ENCODE assay signal across 9 cellular contexts in genomic region chr18:9366126-9366714, GRCh38. TPM values are rescaled to one million over a fixed set of nuclear protein-coding genes. Genes with fewer than 3 reads are reported as not detected.
DNase-seq lines count a peak whose midpoint lies in the region; ATAC-seq and TF ChIP-seq lines count a peak whose summit lies in the region.
"Had no signal": no experiment of that assay in that cellular context is flagged by ENCODE, and none has a peak within 500 bp of the region (broad histone marks: within the 10 kb centered on the region; RNA-seq: fewer than 3 reads in every experiment).

No MANE protein-coding gene starts in this region.

- H3K9me3 ChIP-seq in fibroblast of lung (ENCODE audit: control insufficient read depth, insufficient read depth, low read depth, low read length) (no peaks in the 10 kb centered on the region), neural cell (ENCODE audit: low read length) (no peaks in the 10 kb centered on the region)

- H3K4me1 ChIP-seq in fibroblast of lung (ENCODE audit: control insufficient read depth, extremely low read depth, insufficient read depth, low read length), result no peaks in the 10 kb centered on the region

- H4K20me1 ChIP-seq in fibroblast of lung (ENCODE audit: control insufficient read depth, extremely low read depth, insufficient read depth, low read length) (no peaks in the 10 kb centered on the region), neural cell (ENCODE audit: insufficient read depth) (no peaks in the 10 kb centered on the region)

- no peak overlapping the region for H3K4me2 ChIP-seq in fibroblast of lung (ENCODE audit: extremely low read depth, insufficient read depth, low read length)
- H3K4me2 ChIP-seq in neural cell (ENCODE audit: low read length), result no peak overlapping the region

- no peak for TF ChIP-seq POLR2A in erythroblast (IDR thresholded peaks at IDR 0.05; ENCODE audit: low read length)

- H3K36me3 ChIP-seq in fibroblast of lung (ENCODE audit: control insufficient read depth, insufficient read depth, low read length) (peaks cover 3% of the 10 kb centered on the region), neural cell (ENCODE audit: insufficient read depth, low read length) (no peaks in the 10 kb centered on the region)

- TF ChIP-seq EP300 in neural cell (conservative IDR thresholded peaks at IDR 0.05; ENCODE audit: poor library complexity, severe bottlenecking), result no peak

- H3K79me2 ChIP-seq in fibroblast of lung (ENCODE audit: control insufficient read depth, insufficient read depth, low read length) (no peaks in the 10 kb centered on the region), neural cell (replicated peaks; ENCODE audit: insufficient read depth, low read length) (no peaks in the 10 kb centered on the region)

- no peak for DNase-seq in AG09319 (ENCODE audit: extremely low read depth, low read depth)
- DNase-seq in NCI-H748 treated with DMSO at 0.1 percent for 48 hours (lab: John Stamatoyannopoulos, UW), result peak; percentile 33
- DNase-seq in fibroblast of lung (ENCODE audit: low read depth in 2 of 2), result peak; percentile 44 to 64
- DNase-seq in erythroblast (lab: John Stamatoyannopoulos, UW), result no peak
- no peak for DNase-seq in activated CD8-positive, alpha-beta memory T cell treated with anti-CD3 and anti-CD28 coated beads, Interleukin-2, amount 50 U/mL, for 4 hours
- DNase-seq in NAMALWA (ENCODE audit: low spot score), result no peak
- DNase-seq: GDM1 had no signal

- TF ChIP-seq RAD21 in neural cell (conservative IDR thresholded peaks at IDR 0.05), result no peak

- ATAC-seq in HG03135 (IDR thresholded peaks at IDR 0.05; ENCODE audit: unreplicated experiment), result no peak

- H3K4me3 ChIP-seq in fibroblast of lung (replicated peaks in 1 of 4; ENCODE audit: control extremely low read depth in 1 of 4, insufficient read depth in 1 of 4, low read depth in 3 of 4, low read length in 4 of 4) (no peak overlapping the region), neural cell (ENCODE audit: low read length) (no peak overlapping the region)

- no peaks in the 10 kb centered on the region for H3F3A ChIP-seq in neural cell (ENCODE audit: insufficient read depth, low read length, poor library complexity, severe bottlenecking)

- H3K27ac ChIP-seq in fibroblast of lung (ENCODE audit: insufficient read depth, low read length), result no peak overlapping the region
- no peak overlapping the region for H3K27ac ChIP-seq in neural cell (ENCODE audit: low read length)

- TF ChIP-seq CTCF in AG09319 (IDR thresholded peaks at IDR 0.05; ENCODE audit: low read depth, low read length) (peak; percentile 39), fibroblast of lung (conservative IDR thresholded peaks at IDR 0.05 in 1 of 2, IDR thresholded peaks at IDR 0.05 in 1 of 2; ENCODE audit: low read depth in 1 of 2, low read length in 2 of 2) (peak; percentile 12 to 47), neural cell (IDR thresholded peaks at IDR 0.05; ENCODE audit: poor library complexity, severe bottlenecking) (peak; percentile 25)

- H3K9ac ChIP-seq in fibroblast of lung (ENCODE audit: insufficient read depth, low read length) (no peak overlapping the region), neural cell (ENCODE audit: low read length) (no peak overlapping the region)

- no peaks in the 10 kb centered on the region for H3K9me2 ChIP-seq in neural cell (ENCODE audit: insufficient read depth, low read length)

- no peak overlapping the region for H2AFZ ChIP-seq in fibroblast of lung (ENCODE audit: low read length)
- no peak overlapping the region for H2AFZ ChIP-seq in neural cell (ENCODE audit: low read depth, low read length)

- H3K27me3 ChIP-seq in fibroblast of lung (ENCODE audit: control insufficient read depth, insufficient read depth, low read length) (no peaks in the 10 kb centered on the region), neural cell (ENCODE audit: insufficient read depth, low read depth, low read length) (no peaks in the 10 kb centered on the region)

TF ChIP-seq in neural cell, 6 proteins besides CTCF, POLR2A, EP300 and RAD21:
- TF ChIP-seq SMC3 (conservative IDR thresholded peaks at IDR 0.05; ENCODE audit: poor library complexity) (no peak), MXI1 (conservative IDR thresholded peaks at IDR 0.05; ENCODE audit: poor library complexity, severe bottlenecking) (no peak), POLR2AphosphoS5 (IDR thresholded peaks at IDR 0.05) (no peak), TAF1 (IDR thresholded peaks at IDR 0.05; ENCODE audit: low read depth) (no peak), EZH2 (IDR thresholded peaks at IDR 0.05; ENCODE audit: borderline replicate concordance, insufficient read depth, low read length, poor library complexity, severe bottlenecking) (no peak)
- TF ChIP-seq, protein P1, sequence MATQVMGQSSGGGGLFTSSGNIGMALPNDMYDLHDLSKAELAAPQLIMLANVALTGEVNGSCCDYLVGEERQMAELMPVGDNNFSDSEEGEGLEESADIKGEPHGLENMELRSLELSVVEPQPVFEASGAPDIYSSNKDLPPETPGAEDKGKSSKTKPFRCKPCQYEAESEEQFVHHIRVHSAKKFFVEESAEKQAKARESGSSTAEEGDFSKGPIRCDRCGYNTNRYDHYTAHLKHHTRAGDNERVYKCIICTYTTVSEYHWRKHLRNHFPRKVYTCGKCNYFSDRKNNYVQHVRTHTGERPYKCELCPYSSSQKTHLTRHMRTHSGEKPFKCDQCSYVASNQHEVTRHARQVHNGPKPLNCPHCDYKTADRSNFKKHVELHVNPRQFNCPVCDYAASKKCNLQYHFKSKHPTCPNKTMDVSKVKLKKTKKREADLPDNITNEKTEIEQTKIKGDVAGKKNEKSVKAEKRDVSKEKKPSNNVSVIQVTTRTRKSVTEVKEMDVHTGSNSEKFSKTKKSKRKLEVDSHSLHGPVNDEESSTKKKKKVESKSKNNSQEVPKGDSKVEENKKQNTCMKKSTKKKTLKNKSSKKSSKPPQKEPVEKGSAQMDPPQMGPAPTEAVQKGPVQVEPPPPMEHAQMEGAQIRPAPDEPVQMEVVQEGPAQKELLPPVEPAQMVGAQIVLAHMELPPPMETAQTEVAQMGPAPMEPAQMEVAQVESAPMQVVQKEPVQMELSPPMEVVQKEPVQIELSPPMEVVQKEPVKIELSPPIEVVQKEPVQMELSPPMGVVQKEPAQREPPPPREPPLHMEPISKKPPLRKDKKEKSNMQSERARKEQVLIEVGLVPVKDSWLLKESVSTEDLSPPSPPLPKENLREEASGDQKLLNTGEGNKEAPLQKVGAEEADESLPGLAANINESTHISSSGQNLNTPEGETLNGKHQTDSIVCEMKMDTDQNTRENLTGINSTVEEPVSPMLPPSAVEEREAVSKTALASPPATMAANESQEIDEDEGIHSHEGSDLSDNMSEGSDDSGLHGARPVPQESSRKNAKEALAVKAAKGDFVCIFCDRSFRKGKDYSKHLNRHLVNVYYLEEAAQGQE (IDR thresholded peaks at IDR 0.05; ENCODE audit: borderline replicate concordance), result no peak

RNA-seq across cellular contexts. Expression of gene TWSG1, which starts 31.6 kb away (rescaled TPM):
- total RNA-seq in fibroblast of lung, result 170 and 216 TPM in 2 replicates
- polyA plus RNA-seq in fibroblast of lung (171 and 188 TPM in 2 replicates), neural cell (11.5 and 14.0 TPM in 2 replicates)
- polyA plus RNA-seq in fibroblast of lung (2012), result 107 and 118 TPM in 2 replicates
- polyA minus RNA-seq in fibroblast of lung (ENCODE audit: low replicate concordance) (120 and 175 TPM in 2 replicates), neural cell (18.0 and 20.5 TPM in 2 replicates)

Comparison
In these comparisons a context has a peak if more than half of its experiments do, and no peak if none do; other contexts are left out.
1. DNase-seq: peak in NCI-H748 treated with DMSO at 0.1 percent for 48 hours (single experiment) and fibroblast of lung (2 of 2); none in AG09319 (single experiment), erythroblast (0 of 2), activated CD8-positive, alpha-beta memory T cell treated with anti-CD3 and anti-CD28 coated beads, Interleukin-2, amount 50 U/mL, for 4 hours (single experiment) and NAMALWA (single experiment).
2. Peak in every context shown above with its lines, with median percentiles within 50 percentile points of each other: CTCF ChIP-seq.